20 cellular contexts compared by ENCODE assay signal in genomic region chr22:42257386-42257785, GRCh38.
"Had no signal": no experiment of that assay in that cellular context is flagged by ENCODE, and none has a peak within 500 bp of the region (broad histone marks: within the 10 kb centered on the region; RNA-seq: fewer than 3 reads in every experiment).

No MANE protein-coding gene starts in this region.

- H3K27me3 Mint-ChIP-seq: activated B cell treated with CpG ODN at 0.5 μM for 24 hours; activated CD4-positive, alpha-beta memory T cell treated with anti-CD3 and anti-CD28 coated beads for 36 hours; stimulated activated memory B cell treated with anti-CD40 and anti-IgM and Interleukin-4, amounts not matched to agents 10 μg/mL and 1 μg/mL and 100 μg/mL, for 72 hours had no signal

- H3K36me3 ChIP-seq: ascending aorta, breast epithelium, esophagus muscularis mucosa, gastroesophageal sphincter, ovary, right lobe of liver, upper lobe of left lung had no signal

- H3K27ac ChIP-seq: ascending aorta, breast epithelium, esophagus muscularis mucosa, gastroesophageal sphincter, ovary, right lobe of liver, testis, upper lobe of left lung had no signal

- H3K4me1 ChIP-seq: breast epithelium, testis had no signal

- H3K9me3 Mint-ChIP-seq: activated B cell treated with CpG ODN at 0.5 μM for 24 hours; activated CD4-positive, alpha-beta memory T cell treated with anti-CD3 and anti-CD28 coated beads for 36 hours; stimulated activated memory B cell treated with anti-CD40 and anti-IgM and Interleukin-4, amounts not matched to agents 10 μg/mL and 1 μg/mL and 100 μg/mL, for 72 hours had no signal

- H3K4me3 ChIP-seq: ascending aorta, breast epithelium, esophagus muscularis mucosa, gastroesophageal sphincter, ovary, right lobe of liver, testis, upper lobe of left lung had no signal

- H3K27ac Mint-ChIP-seq: activated B cell treated with CpG ODN at 0.5 μM for 24 hours; activated CD4-positive, alpha-beta memory T cell treated with anti-CD3 and anti-CD28 coated beads for 36 hours; stimulated activated memory B cell treated with anti-CD40 and anti-IgM and Interleukin-4, amounts not matched to agents 10 μg/mL and 1 μg/mL and 100 μg/mL, for 72 hours had no signal

- H3K9me3 ChIP-seq: ascending aorta, breast epithelium, esophagus muscularis mucosa, gastroesophageal sphincter, ovary, right lobe of liver, testis, upper lobe of left lung had no signal

- H3K27me3 ChIP-seq: ascending aorta, breast epithelium, esophagus muscularis mucosa, gastroesophageal sphincter, ovary, right lobe of liver, testis, upper lobe of left lung had no signal

- DNase-seq: activated B cell treated with CpG ODN at 0.5 μM for 24 hours; activated CD4-positive, alpha-beta memory T cell treated with anti-CD3 and anti-CD28 coated beads for 36 hours; activated CD4-positive, alpha-beta T cell treated with anti-CD3 and anti-CD28 coated beads for 4 hours; activated effector memory CD4-positive, alpha-beta T cell treated with anti-CD3 and anti-CD28 coated beads, Interleukin-2, amount 50 U/mL, for 16 hours; activated naive CD4-positive, alpha-beta T cell treated with anti-CD3 and anti-CD28 coated beads, Interleukin-2, amount 50 U/mL, for 16 hours; cerebellar nuclear complex; effector CD4-positive, alpha-beta T cell; left ventricle myocardium superior; ovary; right lobe of liver; small intestine; stimulated activated CD4-positive, alpha-beta T cell treated with anti-CD3 and anti-CD28 coated beads, Interleukin-4, amount 100 ng/mL, for 24 hours; testis; upper lobe of left lung had no signal

- FAIRE-seq: endothelial cell of umbilical vein, small intestine had no signal

- ATAC-seq: gastroesophageal sphincter; left ventricle myocardium superior; right lobe of liver; stimulated activated memory B cell treated with anti-CD40 and anti-IgM and Interleukin-4, amounts not matched to agents 10 μg/mL and 1 μg/mL and 100 μg/mL, for 72 hours had no signal

- H3K4me3 Mint-ChIP-seq: activated B cell treated with CpG ODN at 0.5 μM for 24 hours; activated CD4-positive, alpha-beta memory T cell treated with anti-CD3 and anti-CD28 coated beads for 36 hours; stimulated activated memory B cell treated with anti-CD40 and anti-IgM and Interleukin-4, amounts not matched to agents 10 μg/mL and 1 μg/mL and 100 μg/mL, for 72 hours had no signal
